20 cellular contexts compared by ENCODE assay signal in genomic region chr16:85197611-85198566, GRCh38.
DNase-seq lines count a peak whose midpoint lies in the region; ATAC-seq, FAIRE-seq and TF ChIP-seq lines count a peak whose summit lies in the region.
"Had no signal": no experiment of that assay in that cellular context is flagged by ENCODE, and none has a peak within 500 bp of the region (broad histone marks: within the 10 kb centered on the region; RNA-seq: fewer than 3 reads in every experiment).

No MANE protein-coding gene starts in this region.

- H4K8ac ChIP-seq in trophoblast cell (ENCODE audit: low read depth, low read length): no peak overlapping the region

- H3K23ac ChIP-seq in trophoblast cell (ENCODE audit: low read length): no peak overlapping the region

- H3K9me3 ChIP-seq in heart right ventricle (no peaks in the 10 kb centered on the region), right cardiac atrium (ENCODE audit: control insufficient read depth, low read length) (no peaks in the 10 kb centered on the region), trophoblast cell (ENCODE audit: insufficient read depth, low read depth, low read length) (peaks cover 4% of the 10 kb centered on the region), testis (no peaks in the 10 kb centered on the region)
- H3K9me3 ChIP-seq: A549, colonic mucosa, neutrophil had no signal

- no peak for TF ChIP-seq CTCF in heart right ventricle (IDR thresholded peaks at IDR 0.05)
- no peak for TF ChIP-seq CTCF in testis (IDR thresholded peaks at IDR 0.05)

- no peak overlapping the region for H3K9ac ChIP-seq in trophoblast cell (ENCODE audit: low read length)

- H3K27me3 ChIP-seq in heart right ventricle (no peaks in the 10 kb centered on the region), right cardiac atrium (ENCODE audit: control insufficient read depth, insufficient read depth) (no peaks in the 10 kb centered on the region), trophoblast cell (ENCODE audit: insufficient read depth, low read length) (no peaks in the 10 kb centered on the region), testis (no peaks in the 10 kb centered on the region)
- H3K27me3 ChIP-seq: colonic mucosa, neutrophil had no signal

- peak overlapping the region; percentile 4 for H3K14ac ChIP-seq in trophoblast cell (ENCODE audit: low read length)

- DNase-seq in left ventricle myocardium superior (peak; percentile 34), heart right ventricle (no peak), right cardiac atrium (peak in 2 of 3 donors; percentile 59 to 66), trophoblast cell (peak in 1 of 2 donors; percentile 18), H54 (ENCODE audit: insufficient read length, low spot score) (no peak), OCI-M1 (lab: John Stamatoyannopoulos, UW) (no peak), testis (no peak)
- DNase-seq: activated CD4-positive, alpha-beta memory T cell treated with anti-CD3 and anti-CD28 coated beads, Interleukin-2, amount 10 ng/mL, durations not matched to agents 7 days and 5 days; activated T-cell treated with anti-CD3 and anti-CD28 coated beads, Interleukin-2, amount 50 U/mL, for 4 hours; colonic mucosa; NCI-H1105 treated with DMSO at 0.1 percent for 48 hours; NCI-H2171; NCI-H748 treated with DMSO at 0.1 percent for 48 hours; PC-3; stimulated activated naive CD8-positive, alpha-beta T cell treated with anti-CD3 and anti-CD28 coated beads, Interleukin-15, Interleukin-2, amounts not matched to agents 100 U/mL and 50 U/mL, for 24 hours had no signal

- H3K4me2 ChIP-seq in trophoblast cell (ENCODE audit: low read length): no peak overlapping the region
- H3K4me2 ChIP-seq: A549 had no signal

- H3K79me2 ChIP-seq in trophoblast cell (ENCODE audit: control insufficient read depth, insufficient read depth, low read length, poor library complexity): peaks cover 4% of the 10 kb centered on the region

- H3K4me1 ChIP-seq in heart right ventricle: peaks cover 8 to 70% (median 33%) of the 10 kb centered on the region in 9 donors
- peaks cover 15% of the 10 kb centered on the region for H3K4me1 ChIP-seq in right cardiac atrium (ENCODE audit: control insufficient read depth, insufficient read depth, low read length)
- peaks cover 10 to 33% of the 10 kb centered on the region in 2 experiments for H3K4me1 ChIP-seq in trophoblast cell (ENCODE audit: control insufficient read depth in 1 of 2, insufficient read depth in 2 of 2, low read length in 2 of 2)
- H3K4me1 ChIP-seq in testis: peaks cover 73% of the 10 kb centered on the region
- H3K4me1 ChIP-seq: colonic mucosa had no signal

- H2BK12ac ChIP-seq in trophoblast cell (ENCODE audit: low read length): no peak overlapping the region

- H2AK5ac ChIP-seq in trophoblast cell (ENCODE audit: low read length): peak overlapping the region; percentile 36

- no peak for ATAC-seq in left ventricle myocardium superior
- ATAC-seq in heart right ventricle: no peak
- no peak for ATAC-seq in right cardiac atrium
- no peak for ATAC-seq in HG03097 (IDR thresholded peaks at IDR 0.05; ENCODE audit: low FRiP score, unreplicated experiment)
- ATAC-seq: activated T-cell treated with anti-CD3 and anti-CD28 coated beads, Interleukin-2, amount 50 U/mL, for 4 hours; PC-3; sciatic nerve; stimulated activated naive CD8-positive, alpha-beta T cell treated with anti-CD3 and anti-CD28 coated beads, Interleukin-15, Interleukin-2, amounts not matched to agents 100 U/mL and 50 U/mL, for 24 hours had no signal

- no peak overlapping the region for H3K4me3 ChIP-seq in heart right ventricle
- H3K4me3 ChIP-seq in right cardiac atrium (ENCODE audit: low read length): no peak overlapping the region
- H3K4me3 ChIP-seq in trophoblast cell (ENCODE audit: low read depth, low read length): no peak overlapping the region
- no peak overlapping the region for H3K4me3 ChIP-seq in testis
- H3K4me3 ChIP-seq: A549, colonic mucosa had no signal

- FAIRE-seq in H54 (lab: Jason Lieb, UNC): no peak
- FAIRE-seq: A549, GM18507 had no signal

- H4K12ac ChIP-seq in trophoblast cell (ENCODE audit: low read depth, low read length): no peak overlapping the region

- peak overlapping the region; percentile 26 for H4K91ac ChIP-seq in trophoblast cell (ENCODE audit: low read depth, low read length)

- H2BK120ac ChIP-seq in trophoblast cell (ENCODE audit: insufficient read depth, low read length, poor library complexity): no peak overlapping the region

- intact Hi-C loops in left ventricle myocardium superior (cut with micrococcal nuclease) (no loop called here), heart right ventricle (cut with DNase I) (no loop called here), right cardiac atrium (cut with DNase I) (no loop called here), testis (cut with DNase I; ENCODE audit: low total_unique reads) (no loop called here)

- H2BK5ac ChIP-seq in trophoblast cell (ENCODE audit: low read depth, low read length, poor library complexity): no peak overlapping the region

- H3K4ac ChIP-seq in trophoblast cell (ENCODE audit: low read depth, low read length): no peak overlapping the region

- 85 to 87% methylated on average over 22 of the region's 22 CpGs for WGBS in heart right ventricle, 2 donors
- 87% methylated on average over 22 of the region's 22 CpGs for WGBS in right cardiac atrium
- WGBS in trophoblast cell (ENCODE audit: extremely low coverage, insufficient coverage, insufficient read length): no CpG with 5 or more reads among the region's 22 CpGs
- WGBS in testis, 2 donors: 61 to 71% methylated on average over 19 to 22 of the region's 22 CpGs

- H3K27ac ChIP-seq in heart right ventricle: peak overlapping the region in 4 of 10 donors; percentile 13 to 75 (median 32)
- H3K27ac ChIP-seq in right cardiac atrium (ENCODE audit: low read length): no peak overlapping the region
- no peak overlapping the region for H3K27ac ChIP-seq in trophoblast cell (ENCODE audit: low read depth, low read length)
- H3K27ac ChIP-seq in testis: peak overlapping the region in 1 of 2 donors; percentile 61
- H3K27ac ChIP-seq: colonic mucosa, neutrophil had no signal

- H3K18ac ChIP-seq in trophoblast cell (ENCODE audit: low read length): peak overlapping the region; percentile 46

- H2AFZ ChIP-seq in trophoblast cell (ENCODE audit: insufficient read depth, low read length, poor library complexity): no peak overlapping the region

- TF ChIP-seq POLR2A in H54 (IDR thresholded peaks at IDR 0.05; ENCODE audit: low read depth, low read length): no peak
- no peak for TF ChIP-seq POLR2A in testis (IDR thresholded peaks at IDR 0.05)

- no peaks in the 10 kb centered on the region for H3K36me3 ChIP-seq in heart right ventricle
- no peaks in the 10 kb centered on the region for H3K36me3 ChIP-seq in trophoblast cell (ENCODE audit: control insufficient read depth in 1 of 2, insufficient read depth in 2 of 2, low read length in 2 of 2)
- H3K36me3 ChIP-seq in testis (ENCODE audit: low read depth, missing control alignments): no peaks in the 10 kb centered on the region
- H3K36me3 ChIP-seq: colonic mucosa, neutrophil had no signal

- H3K79me1 ChIP-seq in trophoblast cell (ENCODE audit: low read length): peaks cover 8% of the 10 kb centered on the region

Comparison
In these comparisons a context has a peak if more than half of its experiments do, and no peak if none do; other contexts are left out.
1. DNase-seq: peak in left ventricle myocardium superior (single experiment) and right cardiac atrium (2 of 3); none in heart right ventricle (0 of 2), H54 (single experiment), OCI-M1 (single experiment) and testis (single experiment).